In the genomic region with DNA sequence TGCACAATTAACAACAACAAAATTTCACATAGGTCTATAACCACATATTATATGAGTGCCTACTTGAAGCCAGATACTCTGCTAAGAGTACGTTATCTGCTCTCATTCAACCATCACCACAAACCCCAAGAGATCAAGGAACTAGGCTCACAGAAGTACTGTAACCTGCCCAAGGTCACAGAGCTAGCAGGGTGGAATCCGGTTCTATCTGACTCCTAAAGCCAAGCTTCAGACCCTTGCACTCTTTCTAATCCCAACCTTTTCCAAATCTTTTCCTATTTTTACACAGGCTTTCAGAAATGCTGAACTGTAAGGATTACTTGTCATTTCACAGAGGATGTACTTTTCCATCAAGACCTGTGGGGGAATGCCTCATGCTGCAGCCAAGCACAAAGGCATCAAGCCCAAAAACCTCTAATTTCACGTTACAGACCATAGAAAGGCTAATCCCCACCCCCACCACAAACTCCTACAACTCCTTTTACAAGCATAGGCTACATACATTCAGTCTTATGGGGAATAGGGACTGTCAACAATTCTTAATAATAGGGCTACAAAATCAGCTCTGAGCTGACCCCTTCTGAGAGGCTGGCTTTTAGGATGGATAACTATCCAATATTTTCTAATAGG, we compare ENCODE assay signal across 8 cellular contexts. TPM values are rescaled to one million over a fixed set of nuclear protein-coding genes. Genes with fewer than 3 reads are reported as not detected.
DNase-seq lines count a peak whose midpoint lies in the region; ATAC-seq, FAIRE-seq and TF ChIP-seq lines count a peak whose summit lies in the region.

No MANE protein-coding gene starts in this region.

- TF ChIP-seq CTCF in OCI-LY3 (IDR thresholded peaks at IDR 0.05; ENCODE audit: low read depth, low read length), result no peak
- no peak for TF ChIP-seq CTCF in dorsolateral prefrontal cortex (IDR thresholded peaks at IDR 0.05 in 54 of 56, conservative IDR thresholded peaks at IDR 0.05 in 2 of 56; ENCODE audit: low read depth in 1 of 56, partially characterized antibody in 56 of 56)

- H3K4me1 ChIP-seq in OCI-LY3 (ENCODE audit: low read length), result peaks cover 49% of the 10 kb centered on the region
- peaks cover 23% of the 10 kb centered on the region for H3K4me1 ChIP-seq in neuron (ENCODE audit: insufficient read depth, low read length)

- intact Hi-C loops in dorsolateral prefrontal cortex (cut with DNase I), result no loop called here

- peaks cover 72% of the 10 kb centered on the region for H3K79me2 ChIP-seq in OCI-LY3 (ENCODE audit: low read length)

- H3K27me3 ChIP-seq in OCI-LY3 (ENCODE audit: low read depth, low read length) (no peaks in the 10 kb centered on the region), dorsolateral prefrontal cortex (no peaks in the 10 kb centered on the region), neuron (ENCODE audit: insufficient read depth, low read length) (no peaks in the 10 kb centered on the region)

- peak overlapping the region; percentile 83 for H3K9ac ChIP-seq in OCI-LY3 (ENCODE audit: low read length)

- H3K9me3 ChIP-seq in OCI-LY3 (ENCODE audit: insufficient read depth, low read length) (peaks cover 4% of the 10 kb centered on the region; the same call in 1 of the 2 replicates), neuron (ENCODE audit: low read length) (no peaks in the 10 kb centered on the region)

- peak overlapping the region; percentile 86 for H3K4me2 ChIP-seq in OCI-LY3 (ENCODE audit: low read length)

- H3K36me3 ChIP-seq in OCI-LY3 (replicated peaks; ENCODE audit: low read depth, low read length) (peaks cover 8% of the 10 kb centered on the region), neuron (ENCODE audit: insufficient read depth, low read length) (no peaks in the 10 kb centered on the region)

- peak; percentile 23 for FAIRE-seq in GM19239 (lab: Jason Lieb, UNC)

- no peak for ATAC-seq in GM21737 (IDR thresholded peaks at IDR 0.05; ENCODE audit: unreplicated experiment)
- no peak for ATAC-seq in HG03039 (IDR thresholded peaks at IDR 0.05; ENCODE audit: unreplicated experiment)

- H2AFZ ChIP-seq in OCI-LY3 (ENCODE audit: low read depth, low read length), result no peak overlapping the region
- peak overlapping the region; percentile 69 for H2AFZ ChIP-seq in neuron (ENCODE audit: low read depth, low read length)

- H3K4me3 ChIP-seq in OCI-LY3 (ENCODE audit: low read length) (peak overlapping the region; percentile 83), dorsolateral prefrontal cortex (peak overlapping the region; percentile 58 to 89 (median 78)), neuron (ENCODE audit: low read length) (peak overlapping the region; percentile 80)

- H3K27ac ChIP-seq in OCI-LY3 (ENCODE audit: low read length) (no peak overlapping the region; the same call in 1 of the 2 replicates), dorsolateral prefrontal cortex (peak overlapping the region in 35 of 59 donors; percentile 3 to 95 (median 89))

- 0 out of 2 replicates have a peak, but pooled peaks cover 4% of the 10 kb centered on the region for H4K20me1 ChIP-seq in OCI-LY3 (ENCODE audit: insufficient read depth, low read length)

- DNase-seq in GM19239 (ENCODE audit: insufficient read length, low spot score) (no peak), dorsolateral prefrontal cortex (no peak), NCI-H1436 treated with DMSO at 0.1 percent for 48 hours (lab: John Stamatoyannopoulos, UW) (no peak)
- no peak for DNase-seq in stimulated activated CD4-positive, alpha-beta T cell treated with anti-CD3 and anti-CD28 coated beads, Interleukin-1b, Interleukin-23, amount 100 ng/mL, for 48 hours

RNA-seq across cellular contexts. Expression of gene PRCP, which starts 0.9 kb away (rescaled TPM):
- total RNA-seq in dorsolateral prefrontal cortex, result 100 to 1,000 TPM in 1 of 120 experiments, 10 to 100 TPM in 119; 38.4 to 137 (median 59.7) TPM

RNA-seq across cellular contexts. Expression of gene DDIAS, which starts 2.2 kb away (rescaled TPM):
- total RNA-seq in dorsolateral prefrontal cortex, result 1 to 10 TPM in 25 of 120 experiments, under 1 TPM in 81, not detected in 14; 0.13 to 3.0 (median 0.64) TPM
